ENCODE assay signal across 18 cellular contexts in the genomic region with DNA sequence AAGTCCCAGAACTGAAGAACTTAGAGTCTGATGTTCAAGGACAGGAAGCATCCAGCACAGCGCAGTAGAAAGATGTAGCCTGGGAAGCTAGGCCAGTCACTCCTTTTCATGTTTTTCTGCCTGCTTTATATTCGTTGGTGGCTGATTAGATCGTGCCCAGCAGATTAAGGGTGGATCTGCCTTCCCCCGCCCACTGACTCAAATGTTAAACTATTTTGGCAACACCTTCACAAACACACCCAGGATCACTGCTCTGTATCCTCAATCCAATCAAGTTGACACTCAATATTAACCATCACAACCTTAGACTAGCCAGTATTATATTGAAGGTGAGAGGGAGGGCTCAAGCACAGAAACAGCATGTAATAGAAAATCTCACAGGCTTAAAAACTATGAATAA.
DNase-seq lines count a peak whose midpoint lies in the region; ATAC-seq and TF ChIP-seq lines count a peak whose summit lies in the region.
"Had no signal": no experiment of that assay in that cellular context is flagged by ENCODE, and none has a peak within 500 bp of the region (broad histone marks: within the 10 kb centered on the region; RNA-seq: fewer than 3 reads in every experiment).

No MANE protein-coding gene starts in this region.

- POLR2A ChIA-PET in MCF 10A (lab: Yijun Ruan, JAX), result interaction anchor here (0.8 to 1.4 kb wide), 4 partner anchors 10 to 15 kb away, joined by 4 to 5 read pairs (median 5); no protein-coding TSS in a partner anchor

- H3K27me3 Mint-ChIP-seq in MCF 10A (ENCODE audit: insufficient read depth, unreplicated experiment) (no peaks in the 10 kb centered on the region), nephron (ENCODE audit: low read depth) (no peaks in the 10 kb centered on the region)
- H3K27me3 Mint-ChIP-seq: B cell had no signal

- TF ChIP-seq CTCF in MCF 10A (IDR thresholded peaks at IDR 0.05; ENCODE audit: unreplicated experiment) (no peak), breast epithelium (IDR thresholded peaks at IDR 0.05) (no peak), foreskin keratinocyte (conservative IDR thresholded peaks at IDR 0.05) (no peak), nephron (IDR thresholded peaks at IDR 0.05; ENCODE audit: unreplicated experiment in 3 of 3) (no peak), Peyer's patch (IDR thresholded peaks at IDR 0.05) (no peak)

- TF ChIP-seq POLR2A in breast epithelium (IDR thresholded peaks at IDR 0.05) (no peak), Peyer's patch (IDR thresholded peaks at IDR 0.05) (no peak)

- BruUV-seq in MCF 10A (replicated peaks; lab: Mats Ljungman, UMichigan), result no TSS peak

- peak overlapping the region; percentile 79 for H3K27ac Mint-ChIP-seq in MCF 10A (ENCODE audit: low read depth, unreplicated experiment)
- H3K27ac Mint-ChIP-seq in nephron, result peak overlapping the region in 2 of 3 experiments; percentile 4 to 8
- H3K27ac Mint-ChIP-seq: B cell had no signal

- H3K9me3 ChIP-seq in breast epithelium (no peaks in the 10 kb centered on the region), Peyer's patch (no peaks in the 10 kb centered on the region)
- H3K9me3 ChIP-seq: SJSA1 had no signal

- CTCF ChIA-PET in MCF 10A (lab: Yijun Ruan, JAX), result interaction anchor here (0.6 kb wide), 1 partner anchor 653 kb away, joined by 3 read pairs; no protein-coding TSS in a partner anchor

- ATAC-seq in foreskin keratinocyte (peak; percentile 36), left colon (no peak), GM21786 (IDR thresholded peaks at IDR 0.05; ENCODE audit: unreplicated experiment) (no peak)
- ATAC-seq: HepG2 had no signal

- H3K4me1 ChIP-seq in breast epithelium, result no peaks in the 10 kb centered on the region
- no peaks in the 10 kb centered on the region for H3K4me1 ChIP-seq in foreskin keratinocyte
- no peaks in the 10 kb centered on the region for H3K4me1 ChIP-seq in Peyer's patch

- H3K4me3 Mint-ChIP-seq in MCF 10A (ENCODE audit: unreplicated experiment), result no peak overlapping the region
- H3K4me3 Mint-ChIP-seq in nephron, result no peak overlapping the region
- H3K4me3 Mint-ChIP-seq: B cell had no signal

- H3K36me3 Mint-ChIP-seq in MCF 10A (ENCODE audit: insufficient read depth, unreplicated experiment) (no peaks in the 10 kb centered on the region), nephron (ENCODE audit: low read depth) (no peaks in the 10 kb centered on the region)

- H3K4me3 ChIP-seq in breast epithelium, result no peak overlapping the region
- H3K4me3 ChIP-seq in Peyer's patch, result no peak overlapping the region
- H3K4me3 ChIP-seq: SJSA1 had no signal

- H3K27me3 ChIP-seq in breast epithelium (no peaks in the 10 kb centered on the region), foreskin keratinocyte (no peaks in the 10 kb centered on the region), Peyer's patch (no peaks in the 10 kb centered on the region)
- H3K27me3 ChIP-seq: SJSA1 had no signal

- H3K4me1 Mint-ChIP-seq in MCF 10A (ENCODE audit: insufficient read depth, unreplicated experiment), result peaks cover 58% of the 10 kb centered on the region
- H3K4me1 Mint-ChIP-seq in nephron, result peaks cover 23% of the 10 kb centered on the region
- H3K4me1 Mint-ChIP-seq: B cell had no signal

- H3K36me3 ChIP-seq in breast epithelium (no peaks in the 10 kb centered on the region), Peyer's patch (no peaks in the 10 kb centered on the region)
- H3K36me3 ChIP-seq: SJSA1 had no signal

- peaks cover 18% of the 10 kb centered on the region for H3K9me3 Mint-ChIP-seq in MCF 10A (ENCODE audit: unreplicated experiment)
- H3K9me3 Mint-ChIP-seq in nephron, result peaks cover 3% of the 10 kb centered on the region

- H3K27ac ChIP-seq in breast epithelium (no peak overlapping the region), foreskin keratinocyte (no peak overlapping the region), Peyer's patch (no peak overlapping the region)
- H3K27ac ChIP-seq: 22Rv1, SJSA1 had no signal

- DNase-seq in MCF 10A (ENCODE audit: unreplicated experiment) (no peak), breast epithelium (ENCODE audit: low spot score in 2 of 2) (no peak), foreskin keratinocyte (no peak), left colon (no peak), Peyer's patch (no peak), SIG-M5 (lab: John Stamatoyannopoulos, UW) (no peak)
- DNase-seq: DMS 273 treated with DMSO at 0.1 percent for 48 hours, DND-41, KG1, NCI-H1417, NCI-H187, NCI-H226 had no signal

- intact Hi-C loops in MCF 10A (cut with micrococcal nuclease) (no loop called here), breast epithelium (cut with DNase I; ENCODE audit: low total_unique reads) (no loop called here), left colon (cut with DNase I, micrococcal nuclease) (no loop called here)
